26 cellular contexts compared by ENCODE assay signal in the genomic region with DNA sequence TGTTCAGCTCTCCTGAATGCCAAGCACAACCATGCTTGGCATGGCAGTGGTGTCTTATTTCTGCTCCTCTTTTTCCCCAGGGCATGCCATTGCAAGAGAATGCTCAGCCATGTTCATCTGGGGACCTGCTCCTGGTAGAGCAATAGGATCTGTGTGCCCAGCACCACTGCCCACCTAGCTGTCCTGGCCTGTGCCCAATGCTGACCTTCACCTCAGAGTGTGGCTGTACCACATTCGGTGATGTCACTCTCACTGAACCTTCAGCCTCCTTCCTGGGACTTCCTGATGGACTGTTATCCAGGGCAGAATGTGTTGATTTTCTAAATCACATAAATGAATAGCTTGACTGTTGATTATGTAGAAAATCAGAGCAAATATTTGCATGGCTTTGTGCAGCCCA. TPM values are rescaled to one million over a fixed set of nuclear protein-coding genes. Genes with fewer than 3 reads are reported as not detected.
DNase-seq lines count a peak whose midpoint lies in the region; ATAC-seq, FAIRE-seq and TF ChIP-seq lines count a peak whose summit lies in the region.
"Had no signal": no experiment of that assay in that cellular context is flagged by ENCODE, and none has a peak within 500 bp of the region (broad histone marks: within the 10 kb centered on the region; RNA-seq: fewer than 3 reads in every experiment).

No MANE protein-coding gene starts in this region.

- POLR2A ChIA-PET in HepG2 (lab: Yijun Ruan, JAX) = no interaction called here

- H3K36me3 Mint-ChIP-seq in stimulated activated effector memory CD8-positive, alpha-beta T cell treated with anti-CD3 and anti-CD28 coated beads, Interleukin-12 subunit alpha, Interleukin-12 subunit beta, amount 100 ng/mL, for 72 hours = no peaks in the 10 kb centered on the region
- no peaks in the 10 kb centered on the region for H3K36me3 Mint-ChIP-seq in activated CD4-positive, alpha-beta T cell treated with anti-CD3 and anti-CD28 coated beads, Interleukin-2, amount 10 ng/mL, durations not matched to agents 24 days and 14 days (ENCODE audit: low read depth)
- H3K36me3 Mint-ChIP-seq: CD14-positive monocyte; CD8-positive, alpha-beta memory T cell had no signal

- no peak overlapping the region for H3K9ac ChIP-seq in liver (ENCODE audit: low read depth in 1 of 2, low read length in 2 of 2)
- no peak overlapping the region for H3K9ac ChIP-seq in HepG2 (ENCODE audit: insufficient read depth, low read depth, low read length)
- H3K9ac ChIP-seq: BLaER1 treated with 17β-estradiol and CSF1 and Interleukin-3, amounts not matched to agents 10 nM and 100 nM; GM23248 had no signal

- DNase-seq in HepG2 (ENCODE audit: low spot score) = no peak
- peak; percentile 3 for DNase-seq in fibroblast of gingiva (ENCODE audit: low read depth)
- no peak for DNase-seq in stimulated activated effector memory CD8-positive, alpha-beta T cell treated with anti-CD3 and anti-CD28 coated beads, Interleukin-12 subunit alpha, Interleukin-12 subunit beta, amount 100 ng/mL, for 72 hours (ENCODE audit: low spot score in 2 of 2)
- DNase-seq in activated CD4-positive, alpha-beta T cell treated with anti-CD3 and anti-CD28 coated beads, Interleukin-2, amount 10 ng/mL, durations not matched to agents 24 days and 14 days = no peak
- no peak for DNase-seq in NCI-H774 (lab: John Stamatoyannopoulos, UW)
- DNase-seq in hepatocyte (ENCODE audit: low spot score) = no peak
- DNase-seq: 8988T; ACHN; AML-193; BE2C; CD4-positive, alpha-beta T cell; CD8-positive, alpha-beta memory T cell; DMS 273 treated with DMSO at 0.1 percent for 48 hours; DND-41; GM23248; H7; HCEC 1CT had no signal

- H3K27me3 ChIP-seq in liver (ENCODE audit: control insufficient read depth in 4 of 4, insufficient read depth in 4 of 4, low read length in 3 of 4) = no peaks in the 10 kb centered on the region
- no peaks in the 10 kb centered on the region for H3K27me3 ChIP-seq in HepG2 (ENCODE audit: control insufficient read depth in 1 of 2, insufficient read depth in 2 of 2, low read length in 2 of 2)
- no peaks in the 10 kb centered on the region for H3K27me3 ChIP-seq in hepatocyte
- H3K27me3 ChIP-seq: BE2C; BLaER1 treated with 17β-estradiol and CSF1 and Interleukin-3, amounts not matched to agents 10 nM and 100 nM had no signal

- in situ Hi-C loops in HepG2 (cut with HindIII; ENCODE audit: extremely low pct_ligation_motif_present, low pct_unique_long_range_greater_than_20kb) = no loop called here

- H3K4me2 ChIP-seq in HepG2 (ENCODE audit: low read depth, low read length) (no peak overlapping the region), hepatocyte (no peak overlapping the region)
- H3K4me2 ChIP-seq: A549; BLaER1 treated with 17β-estradiol and CSF1 and Interleukin-3, amounts not matched to agents 10 nM and 100 nM had no signal

- no peaks in the 10 kb centered on the region for H3K27me3 Mint-ChIP-seq in activated CD4-positive, alpha-beta T cell treated with anti-CD3 and anti-CD28 coated beads, Interleukin-2, amount 10 ng/mL, durations not matched to agents 24 days and 14 days
- H3K27me3 Mint-ChIP-seq: CD4-positive, alpha-beta T cell; CD8-positive, alpha-beta memory T cell had no signal

- H4K20me1 ChIP-seq in HepG2 (ENCODE audit: insufficient read depth, low read length) (no peaks in the 10 kb centered on the region), hepatocyte (ENCODE audit: insufficient read depth, poor library complexity, severe bottlenecking) (no peaks in the 10 kb centered on the region)
- H4K20me1 ChIP-seq: BLaER1 treated with 17β-estradiol and CSF1 and Interleukin-3, amounts not matched to agents 10 nM and 100 nM had no signal

- H3K4me1 ChIP-seq in liver (ENCODE audit: control insufficient read depth in 4 of 4, insufficient read depth in 4 of 4, low read length in 3 of 4) (peaks cover 8 to 33% (median 12%) of the 10 kb centered on the region in 4 donors), HepG2 (ENCODE audit: insufficient read depth, low read length) (no peaks in the 10 kb centered on the region), hepatocyte (ENCODE audit: insufficient read depth) (no peaks in the 10 kb centered on the region)

- CTCF ChIA-PET in HepG2 (lab: Yijun Ruan, JAX; ENCODE audit: low intra/inter-chr PET ratio, low total read pairs) = no interaction called here

- TF ChIP-seq CTCF in liver (IDR thresholded peaks at IDR 0.05; ENCODE audit: low read depth, low read length, missing input control) (no peak), HepG2 (CRISPR knock-in tag; IDR thresholded peaks at IDR 0.05) (no peak), hepatocyte (IDR thresholded peaks at IDR 0.05; ENCODE audit: poor library complexity) (no peak)

- H3K79me2 ChIP-seq in HepG2 (ENCODE audit: insufficient read depth, low read length) (no peaks in the 10 kb centered on the region), hepatocyte (no peaks in the 10 kb centered on the region)

- H3K4me1 Mint-ChIP-seq in stimulated activated effector memory CD8-positive, alpha-beta T cell treated with anti-CD3 and anti-CD28 coated beads, Interleukin-12 subunit alpha, Interleukin-12 subunit beta, amount 100 ng/mL, for 72 hours = no peaks in the 10 kb centered on the region
- no peaks in the 10 kb centered on the region for H3K4me1 Mint-ChIP-seq in activated CD4-positive, alpha-beta T cell treated with anti-CD3 and anti-CD28 coated beads, Interleukin-2, amount 10 ng/mL, durations not matched to agents 24 days and 14 days
- H3K4me1 Mint-ChIP-seq: CD8-positive, alpha-beta memory T cell had no signal

- BruUV-seq in HepG2 (replicated peaks; lab: Mats Ljungman, UMichigan) = no TSS peak

- H3K4me3 ChIP-seq in liver (ENCODE audit: low read depth in 1 of 3, low read length in 3 of 3) (no peak overlapping the region), HepG2 (replicated peaks in 1 of 3; ENCODE audit: insufficient read depth in 1 of 3, low read depth in 2 of 3, low read length in 3 of 3) (no peak overlapping the region), hepatocyte (no peak overlapping the region)
- H3K4me3 ChIP-seq: A549; BLaER1 treated with 17β-estradiol and CSF1 and Interleukin-3, amounts not matched to agents 10 nM and 100 nM; GM23248 had no signal

- peaks cover 0 to 7% (median 1%) of the 10 kb centered on the region in 4 donors for H3K36me3 ChIP-seq in liver (ENCODE audit: control insufficient read depth in 4 of 4, insufficient read depth in 3 of 4, low read depth in 1 of 4, low read length in 3 of 4)
- H3K36me3 ChIP-seq in HepG2 (replicated peaks in 1 of 2; ENCODE audit: control insufficient read depth in 1 of 2, insufficient read depth in 2 of 2, low read length in 2 of 2) = no peaks in the 10 kb centered on the region
- H3K36me3 ChIP-seq in hepatocyte (replicated peaks; ENCODE audit: insufficient read depth, low read depth) = no peaks in the 10 kb centered on the region
- H3K36me3 ChIP-seq: BE2C; BLaER1 treated with 17β-estradiol and CSF1 and Interleukin-3, amounts not matched to agents 10 nM and 100 nM had no signal

- no peak overlapping the region for H2AFZ ChIP-seq in HepG2 (ENCODE audit: low read length)
- H2AFZ ChIP-seq in hepatocyte = no peak overlapping the region
- H2AFZ ChIP-seq: GM23248 had no signal

- H3K9me2 ChIP-seq in hepatocyte (replicated peaks; ENCODE audit: insufficient read depth) = no peaks in the 10 kb centered on the region

- no peak for TF ChIP-seq EP300 in HepG2 (IDR thresholded peaks at IDR 0.05; ENCODE audit: low read depth in 2 of 2, low read length in 2 of 2)
- TF ChIP-seq EP300 in HepG2 (CRISPR knock-in tag; IDR thresholded peaks at IDR 0.05; ENCODE audit: borderline replicate concordance) = no peak

- H3K27ac ChIP-seq in liver (ENCODE audit: low read depth in 1 of 2, low read length in 2 of 2) (peak overlapping the region; percentile 57 to 65), HepG2 (ENCODE audit: extremely low read length, insufficient read depth, low read length) (no peak overlapping the region), hepatocyte (no peak overlapping the region)
- H3K27ac ChIP-seq: A549; BLaER1 treated with 17β-estradiol and CSF1 and Interleukin-3, amounts not matched to agents 10 nM and 100 nM; GM23248 had no signal

- ATAC-seq in HepG2 = no peak
- peak; percentile 37 for ATAC-seq in stimulated activated effector memory CD8-positive, alpha-beta T cell treated with anti-CD3 and anti-CD28 coated beads, Interleukin-12 subunit alpha, Interleukin-12 subunit beta, amount 100 ng/mL, for 72 hours
- ATAC-seq: A549 had no signal

- H3K27ac Mint-ChIP-seq in stimulated activated effector memory CD8-positive, alpha-beta T cell treated with anti-CD3 and anti-CD28 coated beads, Interleukin-12 subunit alpha, Interleukin-12 subunit beta, amount 100 ng/mL, for 72 hours = no peak overlapping the region
- no peak overlapping the region for H3K27ac Mint-ChIP-seq in activated CD4-positive, alpha-beta T cell treated with anti-CD3 and anti-CD28 coated beads, Interleukin-2, amount 10 ng/mL, durations not matched to agents 24 days and 14 days
- H3K27ac Mint-ChIP-seq: CD14-positive monocyte; CD4-positive, alpha-beta T cell; CD8-positive, alpha-beta memory T cell had no signal

- no peaks in the 10 kb centered on the region for H3K9me3 Mint-ChIP-seq in stimulated activated effector memory CD8-positive, alpha-beta T cell treated with anti-CD3 and anti-CD28 coated beads, Interleukin-12 subunit alpha, Interleukin-12 subunit beta, amount 100 ng/mL, for 72 hours
- no peaks in the 10 kb centered on the region for H3K9me3 Mint-ChIP-seq in activated CD4-positive, alpha-beta T cell treated with anti-CD3 and anti-CD28 coated beads, Interleukin-2, amount 10 ng/mL, durations not matched to agents 24 days and 14 days
- H3K9me3 Mint-ChIP-seq: CD14-positive monocyte; CD4-positive, alpha-beta T cell had no signal

- no peak overlapping the region for H3K4me3 Mint-ChIP-seq in stimulated activated effector memory CD8-positive, alpha-beta T cell treated with anti-CD3 and anti-CD28 coated beads, Interleukin-12 subunit alpha, Interleukin-12 subunit beta, amount 100 ng/mL, for 72 hours
- H3K4me3 Mint-ChIP-seq in activated CD4-positive, alpha-beta T cell treated with anti-CD3 and anti-CD28 coated beads, Interleukin-2, amount 10 ng/mL, durations not matched to agents 24 days and 14 days = no peak overlapping the region
- H3K4me3 Mint-ChIP-seq: CD14-positive monocyte; CD4-positive, alpha-beta T cell; CD8-positive, alpha-beta memory T cell had no signal

- intact Hi-C loops in HepG2 (cut with micrococcal nuclease; ENCODE audit: unreplicated experiment) = no loop called here
- intact Hi-C loops in activated CD4-positive, alpha-beta T cell treated with anti-CD3 and anti-CD28 coated beads, Interleukin-2, amount 10 ng/mL, durations not matched to agents 24 days and 14 days (cut with micrococcal nuclease) = no loop called here

- FAIRE-seq in HepG2 (lab: Jason Lieb, UNC) = no peak
- FAIRE-seq: D721Med, G401.6, GM12892, GM19239, H1 had no signal

- no peak for TF ChIP-seq POLR2A in HepG2 (IDR thresholded peaks at IDR 0.05; ENCODE audit: insufficient read depth in 1 of 2, low read depth in 2 of 2, low read length in 2 of 2)

- no peaks in the 10 kb centered on the region for H3K9me3 ChIP-seq in liver (ENCODE audit: control insufficient read depth in 4 of 4, low read length in 3 of 4)
- no peaks in the 10 kb centered on the region for H3K9me3 ChIP-seq in HepG2 (ENCODE audit: low read length)
- no peaks in the 10 kb centered on the region for H3K9me3 ChIP-seq in hepatocyte (ENCODE audit: low read depth)
- H3K9me3 ChIP-seq: A549; BE2C; BLaER1 treated with 17β-estradiol and CSF1 and Interleukin-3, amounts not matched to agents 10 nM and 100 nM had no signal

- TF ChIP-seq RAD21 in liver (IDR thresholded peaks at IDR 0.05) (no peak), HepG2 (CRISPR knock-in tag; IDR thresholded peaks at IDR 0.05) (no peak)

- WGBS in liver = 31% methylated on average over 1 of the region's 1 CpG
- 21% methylated on average over 1 of the region's 1 CpG for WGBS in HepG2 (ENCODE audit: low lambda C conversion rate)
- WGBS in hepatocyte (ENCODE audit: low lambda C conversion rate, missing lambda C conversion rate) = 89% methylated on average over 1 of the region's 1 CpG

RNA-seq across cellular contexts. Expression of gene AGTR1, which starts 42.0 kb away (rescaled TPM):
- total RNA-seq in liver (10 to 100 TPM; 44.3 to 52.2 TPM), HepG2 (2016; rRNA removed; fragmentation: Illumina TruSeq; extraction: Trizol) (0.08 and 0.64 TPM in 2 replicates), hepatocyte (8.0 and 11.2 TPM in 2 replicates)
- polyA plus RNA-seq in liver (10 to 100 TPM; 30.0 to 39.5 TPM), HepG2 (2011; rRNA removed) (1.5 and 3.1 TPM in 2 replicates), hepatocyte (6.1 and 10.9 TPM in 2 replicates)
- not detected in 2 replicates for total RNA-seq in HepG2 (2016; cell fraction: cytosol; rRNA removed; fragmentation: Illumina TruSeq; extraction: Trizol; ENCODE audit: low read depth)
- total RNA-seq in HepG2 (2016; cell fraction: insoluble cytoplasmic fraction; rRNA removed; fragmentation: Illumina TruSeq; extraction: Trizol) = 0.13 and 0.54 TPM in 2 replicates
- 0.14 and 0.19 TPM in 2 replicates for total RNA-seq in HepG2 (2016; cell fraction: membrane; rRNA removed; fragmentation: Illumina TruSeq; extraction: Trizol)
- total RNA-seq in HepG2 (2016; cell fraction: nucleus; rRNA removed; fragmentation: Illumina TruSeq; extraction: Trizol) = 0.62 and 0.91 TPM in 2 replicates
- 0.81 and 3.1 TPM in 2 replicates for polyA plus RNA-seq in HepG2 (2011; cell fraction: cytosol; rRNA removed)
- polyA plus RNA-seq in HepG2 (2011; cell fraction: nucleus; rRNA removed) = 0.77 and 1.3 TPM in 2 replicates
- 16.4 and 26.3 TPM in 2 replicates for polyA plus RNA-seq in HepG2 (2012)
- not detected in 2 replicates for polyA plus RNA-seq in HepG2 (2016; cell fraction: cytosol; fragmentation: Illumina TruSeq; extraction: Trizol; ENCODE audit: low read depth)
- polyA plus RNA-seq in HepG2 (2016; cell fraction: insoluble cytoplasmic fraction; fragmentation: Illumina TruSeq; extraction: Trizol; ENCODE audit: low read depth) = 0.21 and 0.51 TPM in 2 replicates
- 0.13 TPM in 2 replicates for polyA plus RNA-seq in HepG2 (2016; cell fraction: membrane; fragmentation: Illumina TruSeq; extraction: Trizol; ENCODE audit: low read depth)
- polyA plus RNA-seq in HepG2 (2016; cell fraction: nucleus; fragmentation: Illumina TruSeq; extraction: Trizol; ENCODE audit: insufficient read depth, low read depth) = 0.79 and 2.8 TPM in 2 replicates
- polyA minus RNA-seq in HepG2 (2011; rRNA and poly(A)+ RNA removed; ENCODE audit: low replicate concordance) = 2.5 TPM in 1 of 2 replicates, not detected in the other
- polyA minus RNA-seq in HepG2 (2011; cell fraction: cytosol; rRNA and poly(A)+ RNA removed) = 1.6 and 2.6 TPM in 2 replicates
- 1.8 and 2.4 TPM in 2 replicates for polyA minus RNA-seq in HepG2 (2011; cell fraction: nucleus; rRNA and poly(A)+ RNA removed)
- total RNA-seq in activated CD4-positive, alpha-beta T cell treated with anti-CD3 and anti-CD28 coated beads, Interleukin-2, amount 10 ng/mL, durations not matched to agents 24 days and 14 days = not detected in 2 replicates
- total RNA-seq: CD4-positive, alpha-beta T cell; CD8-positive, alpha-beta memory T cell; H1 had no signal
- polyA plus RNA-seq: CD14-positive monocyte; CD8-positive, alpha-beta memory T cell had no signal

Comparison
In these comparisons a context has a peak if more than half of its experiments do, and no peak if none do; other contexts are left out.
1. H3K27ac ChIP-seq: peak in liver (2 of 2); none in HepG2 (single experiment) and hepatocyte (single experiment).